Comparison of ENCODE assay signal across 8 cellular contexts in genomic region chr19:41363753-41364545, GRCh38. TPM values are rescaled to one million over a fixed set of nuclear protein-coding genes. Genes with fewer than 3 reads are reported as not detected.
DNase-seq lines count a peak whose midpoint lies in the region; TF ChIP-seq lines count a peak whose summit lies in the region.

Gene B9D2 (minus strand): TSS chr19:41364149. CDS start chr19:41363519, 630 bp downstream.

- no peaks in the 10 kb centered on the region for H3K36me3 Mint-ChIP-seq in nephron (ENCODE audit: low read depth)
- H3K36me3 Mint-ChIP-seq in stimulated activated naive CD8-positive, alpha-beta T cell treated with anti-CD3 and anti-CD28 coated beads, Interleukin-15, Interleukin-2, amounts not matched to agents 100 ng/mL and 50 ng/mL, for 24 hours (ENCODE audit: low read depth) = peaks cover 4% of the 10 kb centered on the region

- H3K27me3 Mint-ChIP-seq in nephron (ENCODE audit: low read depth) = no peaks in the 10 kb centered on the region
- no peaks in the 10 kb centered on the region for H3K27me3 Mint-ChIP-seq in stimulated activated naive CD8-positive, alpha-beta T cell treated with anti-CD3 and anti-CD28 coated beads, Interleukin-15, Interleukin-2, amounts not matched to agents 100 ng/mL and 50 ng/mL, for 24 hours

- H3K36me3 ChIP-seq in H7 (replicated peaks; ENCODE audit: control insufficient read depth, insufficient read depth, low read length) = no peaks in the 10 kb centered on the region

- peak within 1 kb of the TSS; percentile 98 to 100 (median 99) for H3K27ac Mint-ChIP-seq in nephron
- peak within 1 kb of the TSS; percentile 99 for H3K27ac Mint-ChIP-seq in stimulated activated naive CD8-positive, alpha-beta T cell treated with anti-CD3 and anti-CD28 coated beads, Interleukin-15, Interleukin-2, amounts not matched to agents 100 ng/mL and 50 ng/mL, for 24 hours

- TF ChIP-seq CTCF in fibroblast of the aortic adventitia (IDR thresholded peaks at IDR 0.05; ENCODE audit: insufficient read depth, low read length) (no peak), nephron (IDR thresholded peaks at IDR 0.05; ENCODE audit: unreplicated experiment in 3 of 3) (no peak)

- H3K4me3 Mint-ChIP-seq in nephron = peak within 1 kb of the TSS; percentile 89 to 98 (median 94)
- H3K4me3 Mint-ChIP-seq in stimulated activated naive CD8-positive, alpha-beta T cell treated with anti-CD3 and anti-CD28 coated beads, Interleukin-15, Interleukin-2, amounts not matched to agents 100 ng/mL and 50 ng/mL, for 24 hours = peak within 1 kb of the TSS; percentile 95

- peaks cover 9% of the 10 kb centered on the region for H3K4me1 Mint-ChIP-seq in nephron
- peaks cover 34% of the 10 kb centered on the region for H3K4me1 Mint-ChIP-seq in stimulated activated naive CD8-positive, alpha-beta T cell treated with anti-CD3 and anti-CD28 coated beads, Interleukin-15, Interleukin-2, amounts not matched to agents 100 ng/mL and 50 ng/mL, for 24 hours (ENCODE audit: low read depth)

- H3K9me3 Mint-ChIP-seq in nephron = no peaks in the 10 kb centered on the region
- H3K9me3 Mint-ChIP-seq in stimulated activated naive CD8-positive, alpha-beta T cell treated with anti-CD3 and anti-CD28 coated beads, Interleukin-15, Interleukin-2, amounts not matched to agents 100 ng/mL and 50 ng/mL, for 24 hours = no peaks in the 10 kb centered on the region

- H3K4me3 ChIP-seq in H7 (ENCODE audit: insufficient read depth, low read depth, low read length) (peak within 1 kb of the TSS; percentile 75), fibroblast of the aortic adventitia (ENCODE audit: low read depth, low read length) (peak within 1 kb of the TSS; percentile 94)

- H3K27me3 ChIP-seq in H7 (ENCODE audit: control insufficient read depth, insufficient read depth, low read length) = no peaks in the 10 kb centered on the region

- DNase-seq in ELF-1 (ENCODE audit: low read depth, low spot score) (peak; percentile 99), H7 (peak; percentile 99), M059J (ENCODE audit: low read depth) (peak; percentile 98), SHP77 (lab: John Stamatoyannopoulos, UW) (peak; percentile 93 to 97), fibroblast of the aortic adventitia (ENCODE audit: low read depth) (peak; percentile 99)
- peak; percentile 99 for DNase-seq in activated effector memory CD4-positive, alpha-beta T cell treated with anti-CD3 and anti-CD28 coated beads, Interleukin-2, amount 50 U/mL, for 16 hours

RNA-seq across cellular contexts. Expression of gene B9D2, which starts in this region (rescaled TPM):
- 1.1 and 2.9 TPM in 2 replicates for total RNA-seq in H7 (2014; rRNA removed; shearing (Covaris generic))
- 8.2 and 9.9 TPM in 2 replicates for total RNA-seq in M059J (2014; rRNA removed; shearing (Covaris generic))
- 0.25 and 4.5 TPM in 2 replicates for total RNA-seq in fibroblast of the aortic adventitia (ENCODE audit: low replicate concordance)

Comparison
In these comparisons a context has a peak if more than half of its experiments do, and no peak if none do; other contexts are left out.
1. Peak in every context shown above with its lines: DNase-seq and H3K4me3 ChIP-seq.